18 cellular contexts compared by ENCODE assay signal in the genomic region with DNA sequence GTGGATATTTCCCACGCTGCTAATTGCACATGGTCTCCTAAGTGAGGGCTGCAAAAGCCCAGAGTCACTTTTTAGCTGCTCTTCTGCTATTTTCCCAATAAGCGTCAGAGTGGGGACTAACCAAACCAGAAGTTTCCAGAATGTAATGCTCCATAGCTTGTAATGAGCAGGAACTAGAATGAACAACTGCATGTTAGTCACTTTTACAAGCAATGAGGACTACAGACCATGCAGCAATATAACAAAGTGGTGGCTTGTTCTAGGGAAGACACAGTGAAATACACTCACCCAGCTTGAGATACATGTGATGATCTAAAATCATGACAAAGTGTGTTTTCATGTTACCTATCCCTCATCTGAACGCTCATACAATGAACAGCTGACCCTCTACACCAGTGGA.
DNase-seq lines count a peak whose midpoint lies in the region; FAIRE-seq and TF ChIP-seq lines count a peak whose summit lies in the region.
"Had no signal": no experiment of that assay in that cellular context is flagged by ENCODE, and none has a peak within 500 bp of the region (broad histone marks: within the 10 kb centered on the region; RNA-seq: fewer than 3 reads in every experiment).

No MANE protein-coding gene starts in this region.

- no peak for TF ChIP-seq CTCF in smooth muscle cell (IDR thresholded peaks at IDR 0.05; ENCODE audit: borderline replicate concordance, insufficient read depth, poor library complexity, severe bottlenecking)

- H2AFZ ChIP-seq in smooth muscle cell (ENCODE audit: low read depth) = no peak overlapping the region
- H2AFZ ChIP-seq: GM23248 had no signal

- H3K4me3 ChIP-seq in smooth muscle cell = no peak overlapping the region
- H3K4me3 ChIP-seq: GM23248, lower lobe of right lung had no signal

- H3F3A ChIP-seq in smooth muscle cell (ENCODE audit: low read depth) = no peaks in the 10 kb centered on the region

- DNase-seq in SKM-1 treated with dmso at 0.1 percent for 144 hours (lab: John Stamatoyannopoulos, UW; ENCODE audit: unreplicated experiment) = peak; percentile 27
- DNase-seq in SKM-1 (lab: John Stamatoyannopoulos, UW; ENCODE audit: unreplicated experiment) = no peak
- DNase-seq in GM12891 (ENCODE audit: insufficient read length, low spot score) = no peak
- DNase-seq in smooth muscle cell (lab: John Stamatoyannopoulos, UW; ENCODE audit: unreplicated experiment) = no peak
- DNase-seq in DMS53 treated with DMSO at 0.1 percent for 48 hours (lab: John Stamatoyannopoulos, UW; ENCODE audit: unreplicated experiment) = no peak
- DNase-seq in occipital lobe (lab: John Stamatoyannopoulos, UW) = no peak
- DNase-seq in HPDE6-E6E7 (ENCODE audit: extremely low spot score) = no peak
- DNase-seq: amygdala; CD4-positive, CD25-positive, alpha-beta regulatory T cell; central memory CD4-positive, alpha-beta T cell; DMS53; GM23248; lower lobe of right lung; NCI-H1436; NCI-H774; stimulated activated CD4-positive, alpha-beta T cell treated with anti-CD3 and anti-CD28 coated beads, Interleukin-4, amount 100 ng/mL, for 1 hour; SW 1271 had no signal

- no peak for TF ChIP-seq POLR2A in GM12891 (IDR thresholded peaks at IDR 0.05; ENCODE audit: low read depth, low read length)

- no peaks in the 10 kb centered on the region for H3K79me2 ChIP-seq in smooth muscle cell (ENCODE audit: low read depth)

- no peaks in the 10 kb centered on the region for H3K4me1 ChIP-seq in smooth muscle cell (ENCODE audit: low read depth)

- H3K9ac ChIP-seq in smooth muscle cell (ENCODE audit: low read depth) = no peak overlapping the region
- H3K9ac ChIP-seq: GM23248 had no signal

- H4K20me1 ChIP-seq in smooth muscle cell (ENCODE audit: low read depth) = no peaks in the 10 kb centered on the region

- H3K27ac ChIP-seq in angular gyrus (ENCODE audit: low read depth, low read length) (peak overlapping the region; percentile 67), smooth muscle cell (ENCODE audit: low read depth) (peak overlapping the region; percentile 37)
- H3K27ac ChIP-seq: GM23248, lower lobe of right lung had no signal

- H3K27me3 ChIP-seq in smooth muscle cell (ENCODE audit: low read depth) = no peaks in the 10 kb centered on the region

- FAIRE-seq in GM12891 (lab: Jason Lieb, UNC) = peak; percentile 51

- H3K4me2 ChIP-seq in smooth muscle cell = peak overlapping the region; percentile 51

- no peaks in the 10 kb centered on the region for H3K9me3 ChIP-seq in smooth muscle cell (replicated peaks; ENCODE audit: low read depth)
- H3K9me3 ChIP-seq: lower lobe of right lung had no signal

- WGBS in smooth muscle cell (ENCODE audit: low lambda C conversion rate) = 59% methylated on average over 3 of the region's 3 CpGs

- no peaks in the 10 kb centered on the region for H3K36me3 ChIP-seq in smooth muscle cell (ENCODE audit: low read depth)
- H3K36me3 ChIP-seq: lower lobe of right lung had no signal

TF ChIP-seq in GM12891, 5 proteins besides CTCF, POLR2A, EP300 and RAD21:
- no peak for TF ChIP-seq TAF1 (IDR thresholded peaks at IDR 0.05; ENCODE audit: low read depth, low read length)
- no peak for TF ChIP-seq POU2F2 (IDR thresholded peaks at IDR 0.05; ENCODE audit: low read depth, low read length)
- TF ChIP-seq PAX5 (IDR thresholded peaks at IDR 0.05; ENCODE audit: insufficient read depth, low read length, severe bottlenecking) = no peak
- TF ChIP-seq POLR2AphosphoS5 (IDR thresholded peaks at IDR 0.05; ENCODE audit: low read depth, low read length) = no peak
